In genomic region chr14:60164717-60165546, GRCh38 we compare ENCODE assay signal across 8 cellular contexts. TPM values are rescaled to one million over a fixed set of nuclear protein-coding genes. Genes with fewer than 3 reads are reported as not detected.
DNase-seq lines count a peak whose midpoint lies in the region; ATAC-seq and TF ChIP-seq lines count a peak whose summit lies in the region.

Gene DHRS7, minus strand, starts transcription at chr14:60165398. Its CDS starts 89 bp downstream, at chr14:60165309.

- CTCF ChIA-PET in AG04449 (lab: Yijun Ruan, JAX), result interaction anchor here (1.0 to 3.3 kb wide), 5 partner anchors 12 to 682 kb away, joined by 3 to 26 read pairs (median 4); no protein-coding TSS in a partner anchor

- TF ChIP-seq CTCF in AG04449 (IDR thresholded peaks at IDR 0.05; ENCODE audit: insufficient read depth, low read length, missing control alignments) (peak; percentile 7), chondrocyte (IDR thresholded peaks at IDR 0.05) (peak; percentile 80)

- H3K9me3 Mint-ChIP-seq in chondrocyte (ENCODE audit: low read depth), result no peaks in the 10 kb centered on the region

- H3K4me1 Mint-ChIP-seq in chondrocyte (ENCODE audit: low read depth), result peaks cover 30% of the 10 kb centered on the region

- H3K27ac ChIP-seq in layer of hippocampus (ENCODE audit: low read depth, low read length), result peak within 1 kb of the TSS; percentile 87

- no peaks in the 10 kb centered on the region for H3K27me3 ChIP-seq in layer of hippocampus (ENCODE audit: control insufficient read depth, insufficient read depth, low read length)

- peak; percentile 88 for ATAC-seq in GM18520 (IDR thresholded peaks at IDR 0.05; ENCODE audit: unreplicated experiment)
- peak; percentile 44 for ATAC-seq in HG03060 (IDR thresholded peaks at IDR 0.05; ENCODE audit: low read depth, unreplicated experiment)

- no peaks in the 10 kb centered on the region for H3K27me3 Mint-ChIP-seq in chondrocyte (ENCODE audit: low read depth)

- DNase-seq in AG04449 (ENCODE audit: low read depth, low spot score), result no peak
- peak; percentile 85 for DNase-seq in NCI-H2227 (lab: John Stamatoyannopoulos, UW; ENCODE audit: unreplicated experiment)
- DNase-seq in activated CD4-positive, CD25-positive, alpha-beta regulatory T cell treated with anti-CD3 and anti-CD28 coated beads, Interleukin-2, amount 50 U/mL, for 72 hours, result peak; percentile 76
- peak; percentile 93 for DNase-seq in chondrocyte (ENCODE audit: low spot score)
- peak in 3 of 4 experiments; percentile 34 to 66 (median 46) for DNase-seq in stimulated activated CD4-positive, alpha-beta T cell treated with anti-CD3 and anti-CD28 coated beads, Interleukin-1b, Interleukin-23, amount 100 ng/mL, for 24 hours (ENCODE audit: low read depth in 4 of 4, low spot score in 1 of 4)

- H3K4me3 ChIP-seq in AG04449 (ENCODE audit: low read depth, low read length), result peak within 1 kb of the TSS; percentile 91

- peak within 1 kb of the TSS; percentile 89 for H3K4me3 Mint-ChIP-seq in chondrocyte (ENCODE audit: unreplicated experiment)

- POLR2A ChIA-PET in AG04449 (lab: Yijun Ruan, JAX), result interaction anchor here (0.6 to 1.5 kb wide), 2 partner anchors 17 to 73 kb away, joined by 3 to 5 read pairs; partner anchors contain the start of gene PCNX4

- peak within 1 kb of the TSS; percentile 94 for H3K27ac Mint-ChIP-seq in chondrocyte (ENCODE audit: unreplicated experiment)

- no peaks in the 10 kb centered on the region for H3K36me3 Mint-ChIP-seq in chondrocyte (ENCODE audit: low read depth)

RNA-seq across cellular contexts. Expression of gene DHRS7, which starts in this region (rescaled TPM):
- total RNA-seq in chondrocyte, result 47.5 to 53.1 TPM (median 49.8 TPM) in 3 replicates
